ENCODE assay signal across 8 cellular contexts in genomic region chr1:241639040-241639652, GRCh38. TPM values are rescaled to one million over a fixed set of nuclear protein-coding genes. Genes with fewer than 3 reads are reported as not detected.
DNase-seq lines count a peak whose midpoint lies in the region; ATAC-seq and TF ChIP-seq lines count a peak whose summit lies in the region.

No MANE protein-coding gene starts in this region.

- H3K27me3 ChIP-seq in adrenal gland (no peaks in the 10 kb centered on the region), left lung (no peaks in the 10 kb centered on the region), tibial nerve (no peaks in the 10 kb centered on the region)

- intact Hi-C loops in adrenal gland (cut with DNase I): no loop called here
- intact Hi-C loops in left lung (cut with DNase I): no loop called here

- WGBS in adrenal gland, 4 donors: 9 to 11% (median 10%) methylated on average over 10 of the region's 10 CpGs
- WGBS in tibial nerve, 2 donors: 2 to 7% methylated on average over 10 of the region's 10 CpGs

- no peak for TF ChIP-seq EP300 in tibial nerve (IDR thresholded peaks at IDR 0.05)

- H3K4me3 ChIP-seq in adrenal gland: peak overlapping the region in 3 of 4 donors; percentile 56 to 97 (median 86)
- peak overlapping the region; percentile 82 to 86 for H3K4me3 ChIP-seq in left lung
- peak overlapping the region; percentile 77 to 95 (median 80) for H3K4me3 ChIP-seq in tibial nerve

- no peak for ATAC-seq in left lung
- ATAC-seq in HG02973 (IDR thresholded peaks at IDR 0.05; ENCODE audit: unreplicated experiment): no peak

- H3K9me3 ChIP-seq in adrenal gland (replicated peaks in 1 of 3) (no peaks in the 10 kb centered on the region), left lung (no peaks in the 10 kb centered on the region), tibial nerve (no peaks in the 10 kb centered on the region)

- no peaks in the 10 kb centered on the region for H3K36me3 ChIP-seq in adrenal gland (replicated peaks in 1 of 2)
- peaks cover 0 to 13% of the 10 kb centered on the region in 2 donors for H3K36me3 ChIP-seq in left lung
- H3K36me3 ChIP-seq in tibial nerve: peaks cover 0 to 12% (median 0%) of the 10 kb centered on the region in 3 donors

- peaks cover 10 to 15% of the 10 kb centered on the region in 2 donors for H3K4me1 ChIP-seq in adrenal gland (replicated peaks in 1 of 2)
- peaks cover 7 to 35% of the 10 kb centered on the region in 2 donors for H3K4me1 ChIP-seq in left lung
- H3K4me1 ChIP-seq in tibial nerve: peaks cover 0 to 44% (median 10%) of the 10 kb centered on the region in 4 donors

- DNase-seq in NCI-H1417 (lab: John Stamatoyannopoulos, UW): peak in 2 of 3 experiments; percentile 41 to 53
- no peak for DNase-seq in NCI-H1417 treated with DMSO at 0.1 percent for 48 hours (lab: John Stamatoyannopoulos, UW)
- DNase-seq in KBM-7: peak; percentile 42
- no peak for DNase-seq in adrenal gland
- no peak for DNase-seq in left lung
- DNase-seq in tibial nerve (ENCODE audit: low spot score in 2 of 2): peak in 1 of 2 donors; percentile 9
- DNase-seq in HuH-7.5 (ENCODE audit: low spot score): no peak

- TF ChIP-seq CTCF in adrenal gland (IDR thresholded peaks at IDR 0.05) (no peak), left lung (IDR thresholded peaks at IDR 0.05) (no peak), tibial nerve (IDR thresholded peaks at IDR 0.05) (no peak)

- TF ChIP-seq POLR2A in adrenal gland (IDR thresholded peaks at IDR 0.05) (no peak), tibial nerve (IDR thresholded peaks at IDR 0.05) (no peak)

- H3K27ac ChIP-seq in adrenal gland (peak overlapping the region in 1 of 5 donors; percentile 89), left lung (no peak overlapping the region), tibial nerve (peak overlapping the region in 3 of 4 donors; percentile 88 to 93 (median 92))

- in situ Hi-C loops in KBM-7 (cut with MboI; ENCODE audit: low pct_unique_long_range_greater_than_20kb, low sequenced_read_pairs): no loop called here

RNA-seq across cellular contexts. Expression of gene CHML, which starts 1.0 kb away (rescaled TPM):
- 1 to 10 TPM in 7 of 8 donors, under 1 TPM in 1; 0.30 to 7.3 (median 4.1) TPM for total RNA-seq in adrenal gland
- 1 to 10 TPM; 1.0 to 3.0 (median 1.0) TPM for polyA plus RNA-seq in adrenal gland
- 10 to 100 TPM in 1 of 2 donors, 1 to 10 TPM in 1; 9.8 to 13.5 TPM for total RNA-seq in left lung
- 1 to 10 TPM; 5.7 to 9.6 (median 6.8) TPM for total RNA-seq in tibial nerve

RNA-seq across cellular contexts. Expression of gene OPN3, which starts 1.0 kb away (rescaled TPM):
- total RNA-seq in adrenal gland (10 to 100 TPM in 4 of 8 donors, 1 to 10 TPM in 4; 5.9 to 17.3 (median 11.5) TPM), left lung (10 to 100 TPM; 16.9 to 27.3 TPM), tibial nerve (10 to 100 TPM; 17.8 to 31.7 (median 19.7) TPM)
- 1 to 10 TPM; 4.1 to 9.5 (median 6.8) TPM for polyA plus RNA-seq in adrenal gland

RNA-seq across cellular contexts. Expression of gene WDR64, which starts 12.9 kb away (rescaled TPM):
- total RNA-seq in adrenal gland: under 1 TPM in 2 of 8 donors, not detected in 6; 0.11 to 0.13 TPM
- under 1 TPM in 1 of 3 donors, not detected in 2; 0.24 TPM for polyA plus RNA-seq in adrenal gland
- not detected for total RNA-seq in left lung
- under 1 TPM in 1 of 4 donors, not detected in 3; 0.42 TPM for total RNA-seq in tibial nerve

Comparison
In these comparisons a context has a peak if more than half of its experiments do, and no peak if none do; other contexts are left out.
1. DNase-seq: peak in NCI-H1417 (2 of 3) and KBM-7 (single experiment); none in NCI-H1417 treated with DMSO at 0.1 percent for 48 hours (single experiment), adrenal gland (0 of 7), left lung (0 of 2) and HuH-7.5 (single experiment).
2. H3K27ac ChIP-seq: peak in tibial nerve (3 of 4); none in left lung (0 of 2).
3. Peak in every context shown above with its lines, with median percentiles within 50 percentile points of each other: H3K4me3 ChIP-seq.